ENCODE assay signal across 29 cellular contexts in genomic region chr5:154573011-154573410, GRCh38.
"Had no signal": no experiment of that assay in that cellular context is flagged by ENCODE, and none has a peak within 500 bp of the region (broad histone marks: within the 10 kb centered on the region; RNA-seq: fewer than 3 reads in every experiment).

No MANE protein-coding gene starts in this region.

- DNase-seq: hypothalamus; immature natural killer cell; kidney; left colon; left lung; lower lobe of right lung; mammary epithelial cell; mesenchymal stem cell; naive B cell; natural killer cell; pancreas; posterior cingulate gyrus; retina; right cardiac atrium; stimulated activated CD4-positive, alpha-beta T cell treated with anti-CD3 and anti-CD28 coated beads, Interleukin-12 subunit alpha, Interleukin-12 subunit beta, amount 100 ng/mL, for 4 hours; stimulated activated CD4-positive, alpha-beta T cell treated with anti-CD3 and anti-CD28 coated beads, Interleukin-15, amount 100 ng/mL, for 24 hours; stimulated activated CD4-positive, alpha-beta T cell treated with anti-CD3 and anti-CD28 coated beads, Interleukin-2, amount 100 ng/mL, for 24 hours; stimulated activated CD4-positive, alpha-beta T cell treated with anti-CD3 and anti-CD28 coated beads, Interleukin-4, amount 100 ng/mL, for 1 hour; stimulated activated naive B cell treated with anti-CD40 and anti-IgM and Interleukin-4, amounts not matched to agents 10 μg/mL and 1 μg/mL and 100 μg/mL, for 72 hours; stimulated activated naive CD8-positive, alpha-beta T cell treated with anti-CD3 and anti-CD28 coated beads, Interleukin-15, Interleukin-2, amounts not matched to agents 100 U/mL and 50 U/mL, for 24 hours; stomach; testis; thyroid gland; transverse colon; upper lobe of right lung had no signal

- H3K36me3 ChIP-seq: left lung, lower lobe of right lung, pancreas, prostate gland, stomach, thyroid gland, transverse colon, upper lobe of right lung had no signal

- H3K4me1 ChIP-seq: left lung, lower lobe of right lung, pancreas, prostate gland, stomach, testis, transverse colon, upper lobe of right lung had no signal

- H3K9me3 ChIP-seq: left lung, lower lobe of right lung, pancreas, prostate gland, stomach, testis, thyroid gland, transverse colon, upper lobe of right lung had no signal

- H3K4me1 Mint-ChIP-seq: immature natural killer cell, natural killer cell had no signal

- H3K27me3 ChIP-seq: pancreas, testis, thyroid gland had no signal

- H3K27ac Mint-ChIP-seq: immature natural killer cell; mesothelial cell of epicardium; naive B cell; natural killer cell; stimulated activated naive B cell treated with anti-CD40 and anti-IgM and Interleukin-4, amounts not matched to agents 10 μg/mL and 1 μg/mL and 100 μg/mL, for 72 hours had no signal

- H3K4me3 ChIP-seq: left lung, lower lobe of right lung, pancreas, prostate gland, skin epidermis, stomach, testis, thyroid gland, transverse colon, upper lobe of right lung had no signal

- H3K4me3 Mint-ChIP-seq: immature natural killer cell; mesothelial cell of epicardium; naive B cell; natural killer cell; stimulated activated naive B cell treated with anti-CD40 and anti-IgM and Interleukin-4, amounts not matched to agents 10 μg/mL and 1 μg/mL and 100 μg/mL, for 72 hours had no signal

- H3K36me3 Mint-ChIP-seq: immature natural killer cell; mesothelial cell of epicardium; naive B cell; natural killer cell; stimulated activated naive B cell treated with anti-CD40 and anti-IgM and Interleukin-4, amounts not matched to agents 10 μg/mL and 1 μg/mL and 100 μg/mL, for 72 hours had no signal

- ATAC-seq: left colon; left lung; lower lobe of right lung; natural killer cell; pancreas; right cardiac atrium; sciatic nerve; stimulated activated naive B cell treated with anti-CD40 and anti-IgM and Interleukin-4, amounts not matched to agents 10 μg/mL and 1 μg/mL and 100 μg/mL, for 72 hours; stimulated activated naive CD8-positive, alpha-beta T cell treated with anti-CD3 and anti-CD28 coated beads, Interleukin-15, Interleukin-2, amounts not matched to agents 100 U/mL and 50 U/mL, for 24 hours; upper lobe of right lung had no signal

- H3K27ac ChIP-seq: left lung, lower lobe of right lung, pancreas, prostate gland, skin epidermis, stomach, testis, thyroid gland, transverse colon, upper lobe of right lung had no signal

- H3K9me3 Mint-ChIP-seq: immature natural killer cell; mesothelial cell of epicardium; naive B cell; natural killer cell; stimulated activated naive B cell treated with anti-CD40 and anti-IgM and Interleukin-4, amounts not matched to agents 10 μg/mL and 1 μg/mL and 100 μg/mL, for 72 hours had no signal
